Comparison of ENCODE assay signal across 9 cellular contexts in genomic region chr3:10185804-10186762, GRCh38. TPM values are rescaled to one million over a fixed set of nuclear protein-coding genes. Genes with fewer than 3 reads are reported as not detected.
A peak's percentile ranks its signal among the peaks of the same experiment; 100 is the strongest.
DNase-seq lines count a peak whose midpoint lies in the region; ATAC-seq and TF ChIP-seq lines count a peak whose summit lies in the region.
"Had no signal": no experiment of that assay in that cellular context is flagged by ENCODE, and none has a peak within 500 bp of the region (broad histone marks: within the 10 kb centered on the region; RNA-seq: fewer than 3 reads in every experiment).

No MANE protein-coding gene starts in this region.

- H3K9me3 ChIP-seq in left ventricle myocardium inferior (replicated peaks) (no peaks in the 10 kb centered on the region), mucosa of descending colon (no peaks in the 10 kb centered on the region)

- no peaks in the 10 kb centered on the region for H3K27me3 ChIP-seq in left ventricle myocardium inferior (ENCODE audit: low read depth)

- intact Hi-C loops in left ventricle myocardium inferior (cut with micrococcal nuclease) = no loop called here
- intact Hi-C loops in left cardiac atrium (cut with DNase I) = no loop called here
- intact Hi-C loops in mucosa of descending colon (cut with DNase I, micrococcal nuclease) = no loop called here

- peak overlapping the region; percentile 11 for H3K27ac ChIP-seq in left ventricle myocardium inferior (replicated peaks)

- TF ChIP-seq CTCF in left ventricle myocardium inferior (IDR thresholded peaks at IDR 0.05; ENCODE audit: borderline replicate concordance) (no peak), mucosa of descending colon (IDR thresholded peaks at IDR 0.05) (no peak)

- no peaks in the 10 kb centered on the region for H3K36me3 ChIP-seq in left ventricle myocardium inferior
- no peaks in the 10 kb centered on the region for H3K36me3 ChIP-seq in mucosa of descending colon (ENCODE audit: low read depth)

- ATAC-seq in left cardiac atrium (no peak), mucosa of descending colon (peak; percentile 6), HG03521 (IDR thresholded peaks at IDR 0.05; ENCODE audit: unreplicated experiment) (no peak), esophagus mucosa (no peak), GM21367 (IDR thresholded peaks at IDR 0.05; ENCODE audit: unreplicated experiment) (no peak)

- DNase-seq in left ventricle myocardium inferior = no peak
- DNase-seq in left cardiac atrium = no peak
- DNase-seq in amniotic epithelial cell (ENCODE audit: low read depth) = peak; percentile 88
- no peak for DNase-seq in mucosa of descending colon
- DNase-seq in middle frontal gyrus (ENCODE audit: extremely low spot score, low spot score) = no peak
- DNase-seq: GOT3 had no signal

- H3K4me3 ChIP-seq in left ventricle myocardium inferior (no peak overlapping the region), mucosa of descending colon (no peak overlapping the region)

- H3K4me1 ChIP-seq in left ventricle myocardium inferior (peaks cover 42% of the 10 kb centered on the region), mucosa of descending colon (ENCODE audit: low read depth) (peaks cover 12% of the 10 kb centered on the region)

RNA-seq across cellular contexts. Expression of gene IRAK2, which starts 21.4 kb away (rescaled TPM):
- 2.0 TPM for total RNA-seq in left ventricle myocardium inferior
- 1 to 10 TPM; 1.7 to 1.8 TPM for total RNA-seq in left cardiac atrium
- total RNA-seq in mucosa of descending colon = 1 to 10 TPM; 1.1 to 3.2 (median 2.4) TPM
- total RNA-seq in esophagus mucosa = 6.0 TPM

RNA-seq across cellular contexts. Expression of gene VHL, which starts 44.5 kb away (rescaled TPM):
- total RNA-seq in left ventricle myocardium inferior = 11.5 TPM
- total RNA-seq in left cardiac atrium = 10 to 100 TPM; 15.3 to 16.3 TPM
- 10 to 100 TPM; 33.6 to 38.2 (median 36.2) TPM for total RNA-seq in mucosa of descending colon
- 22.0 TPM for total RNA-seq in esophagus mucosa
